ENCODE assay signal across 11 cellular contexts in the genomic region with DNA sequence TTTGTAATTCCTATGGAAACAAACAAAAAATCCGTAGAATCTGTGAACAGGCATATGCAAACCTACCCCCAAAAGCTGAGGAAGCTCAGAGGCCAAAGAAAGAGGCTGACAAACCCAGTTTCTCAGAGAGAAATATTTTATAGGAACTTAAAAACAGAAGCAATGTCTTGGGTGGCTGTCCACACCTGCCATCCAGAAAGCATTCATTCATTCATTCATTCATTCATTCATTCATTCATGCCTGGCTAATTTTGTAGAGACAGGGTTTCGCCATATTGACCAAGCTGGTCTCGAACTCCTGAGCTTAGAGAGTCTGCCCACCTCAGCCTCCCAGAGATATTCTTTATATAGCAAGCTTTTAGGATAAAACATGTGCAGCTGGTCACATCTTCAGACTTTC.
"Had no signal": no experiment of that assay in that cellular context is flagged by ENCODE, and none has a peak within 500 bp of the region (broad histone marks: within the 10 kb centered on the region; RNA-seq: fewer than 3 reads in every experiment).

No MANE protein-coding gene starts in this region.

- H3K4me2 ChIP-seq: GM23338 had no signal

- H3K4me3 Mint-ChIP-seq: GM23338, H9, HFFc6 had no signal

- DNase-seq: GM23248, GOT3, H7, H9, HCEC 1CT, HFFc6 had no signal

- H3K4me1 Mint-ChIP-seq: GM23338, H9 had no signal

- H3K4me3 ChIP-seq: GM23248, GM23338, HAP-1 had no signal

- FAIRE-seq: H1, H54 had no signal

- H3K9ac ChIP-seq: GM23248 had no signal

- H3K4me1 ChIP-seq: HAP-1 had no signal

- H2AFZ ChIP-seq: GM23248, GM23338 had no signal

- H3K9me3 Mint-ChIP-seq: GM23338 had no signal

- H3K27ac ChIP-seq: GM23248 had no signal

- ATAC-seq: GM23338, HCT116 had no signal

- H3K9me3 ChIP-seq: HAP-1 had no signal
